1 cellular context compared by ENCODE assay signal in the genomic region with DNA sequence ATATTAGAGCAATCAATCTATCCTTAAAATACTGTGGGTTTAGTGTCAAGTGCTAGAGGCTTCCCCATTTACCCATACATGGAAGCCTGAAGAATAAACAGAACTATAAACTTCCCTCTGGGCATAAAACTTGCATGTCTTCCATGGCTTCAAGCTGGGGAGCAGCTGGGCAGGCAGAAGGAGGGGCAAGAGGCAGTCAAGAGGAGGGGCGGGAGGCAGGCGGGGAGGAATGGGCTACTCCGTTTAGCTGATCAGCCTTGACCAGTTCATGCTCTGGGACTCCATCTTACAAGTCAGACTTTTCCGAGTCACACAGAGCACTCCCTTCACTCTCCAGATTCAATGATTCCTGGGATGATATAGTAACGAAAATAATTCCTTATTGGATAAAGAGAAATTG.
TF ChIP-seq lines count a peak whose summit lies in the region.

No MANE protein-coding gene starts in this region.

TF ChIP-seq in GM23338, 12 proteins besides CTCF, POLR2A, EP300 and RAD21 (continued from another document):
- TF ChIP-seq CREB1 (CRISPR knock-in tag; IDR thresholded peaks at IDR 0.05; ENCODE audit: low read depth) (no peak), EZH2 (IDR thresholded peaks at IDR 0.05; ENCODE audit: low read depth, unreplicated experiment) (no peak), ZNF331 (CRISPR knock-in tag; IDR thresholded peaks at IDR 0.05; ENCODE audit: low read depth) (no peak), STAT1 (IDR thresholded peaks at IDR 0.05; ENCODE audit: unreplicated experiment) (no peak), POLR2AphosphoS5 (IDR thresholded peaks at IDR 0.05; ENCODE audit: low read depth) (no peak), EZH2phosphoT487 (IDR thresholded peaks at IDR 0.05; ENCODE audit: unreplicated experiment) (no peak)
- TF ChIP-seq, protein P1, sequence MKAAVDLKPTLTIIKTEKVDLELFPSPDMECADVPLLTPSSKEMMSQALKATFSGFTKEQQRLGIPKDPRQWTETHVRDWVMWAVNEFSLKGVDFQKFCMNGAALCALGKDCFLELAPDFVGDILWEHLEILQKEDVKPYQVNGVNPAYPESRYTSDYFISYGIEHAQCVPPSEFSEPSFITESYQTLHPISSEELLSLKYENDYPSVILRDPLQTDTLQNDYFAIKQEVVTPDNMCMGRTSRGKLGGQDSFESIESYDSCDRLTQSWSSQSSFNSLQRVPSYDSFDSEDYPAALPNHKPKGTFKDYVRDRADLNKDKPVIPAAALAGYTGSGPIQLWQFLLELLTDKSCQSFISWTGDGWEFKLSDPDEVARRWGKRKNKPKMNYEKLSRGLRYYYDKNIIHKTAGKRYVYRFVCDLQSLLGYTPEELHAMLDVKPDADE (IDR thresholded peaks at IDR 0.05): no peak
- TF ChIP-seq, protein P2, sequence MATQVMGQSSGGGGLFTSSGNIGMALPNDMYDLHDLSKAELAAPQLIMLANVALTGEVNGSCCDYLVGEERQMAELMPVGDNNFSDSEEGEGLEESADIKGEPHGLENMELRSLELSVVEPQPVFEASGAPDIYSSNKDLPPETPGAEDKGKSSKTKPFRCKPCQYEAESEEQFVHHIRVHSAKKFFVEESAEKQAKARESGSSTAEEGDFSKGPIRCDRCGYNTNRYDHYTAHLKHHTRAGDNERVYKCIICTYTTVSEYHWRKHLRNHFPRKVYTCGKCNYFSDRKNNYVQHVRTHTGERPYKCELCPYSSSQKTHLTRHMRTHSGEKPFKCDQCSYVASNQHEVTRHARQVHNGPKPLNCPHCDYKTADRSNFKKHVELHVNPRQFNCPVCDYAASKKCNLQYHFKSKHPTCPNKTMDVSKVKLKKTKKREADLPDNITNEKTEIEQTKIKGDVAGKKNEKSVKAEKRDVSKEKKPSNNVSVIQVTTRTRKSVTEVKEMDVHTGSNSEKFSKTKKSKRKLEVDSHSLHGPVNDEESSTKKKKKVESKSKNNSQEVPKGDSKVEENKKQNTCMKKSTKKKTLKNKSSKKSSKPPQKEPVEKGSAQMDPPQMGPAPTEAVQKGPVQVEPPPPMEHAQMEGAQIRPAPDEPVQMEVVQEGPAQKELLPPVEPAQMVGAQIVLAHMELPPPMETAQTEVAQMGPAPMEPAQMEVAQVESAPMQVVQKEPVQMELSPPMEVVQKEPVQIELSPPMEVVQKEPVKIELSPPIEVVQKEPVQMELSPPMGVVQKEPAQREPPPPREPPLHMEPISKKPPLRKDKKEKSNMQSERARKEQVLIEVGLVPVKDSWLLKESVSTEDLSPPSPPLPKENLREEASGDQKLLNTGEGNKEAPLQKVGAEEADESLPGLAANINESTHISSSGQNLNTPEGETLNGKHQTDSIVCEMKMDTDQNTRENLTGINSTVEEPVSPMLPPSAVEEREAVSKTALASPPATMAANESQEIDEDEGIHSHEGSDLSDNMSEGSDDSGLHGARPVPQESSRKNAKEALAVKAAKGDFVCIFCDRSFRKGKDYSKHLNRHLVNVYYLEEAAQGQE (IDR thresholded peaks at IDR 0.05; ENCODE audit: unreplicated experiment): no peak
